11 cellular contexts compared by ENCODE assay signal in genomic region chr4:57077550-57078311, GRCh38. TPM values are rescaled to one million over a fixed set of nuclear protein-coding genes. Genes with fewer than 3 reads are reported as not detected.
A peak's percentile ranks its signal among the peaks of the same experiment; 100 is the strongest.
DNase-seq lines count a peak whose midpoint lies in the region; ATAC-seq and TF ChIP-seq lines count a peak whose summit lies in the region.
"Had no signal": no experiment of that assay in that cellular context is flagged by ENCODE, and none has a peak within 500 bp of the region (broad histone marks: within the 10 kb centered on the region; RNA-seq: fewer than 3 reads in every experiment).

No MANE protein-coding gene starts in this region.

- peaks cover 24% of the 10 kb centered on the region for H3K4me1 ChIP-seq in HUES64 (ENCODE audit: insufficient read depth, low read length)

- no peaks in the 10 kb centered on the region for H3K36me3 ChIP-seq in HUES64 (ENCODE audit: insufficient read depth, low read length)
- H3K36me3 ChIP-seq: esophagus squamous epithelium had no signal

- WGBS in HUES64, result 80% methylated on average over 14 of the region's 14 CpGs

- CTCF ChIA-PET in AG04450 (lab: Charles Lee), result interaction anchor here (1.5 to 2.1 kb wide), 2 partner anchors 40 to 86 kb away, joined by 8 to 10 read pairs; no protein-coding TSS in a partner anchor

- POLR2A ChIA-PET in AG04450 (lab: Yijun Ruan, JAX), result interaction anchor here (1.2 kb wide), 1 partner anchor 12 kb away, joined by 5 read pairs; no protein-coding TSS in a partner anchor

- TF ChIP-seq CTCF in AG04450 (IDR thresholded peaks at IDR 0.05; ENCODE audit: low read depth, low read length) (no peak), coronary artery (IDR thresholded peaks at IDR 0.05) (no peak)

- H3K9me3 ChIP-seq in AG04450 (ENCODE audit: control insufficient read depth, insufficient read depth, low read length) (no peaks in the 10 kb centered on the region), HUES64 (ENCODE audit: insufficient read depth, low read depth, low read length) (no peaks in the 10 kb centered on the region)
- H3K9me3 ChIP-seq: BLaER1 treated with 17β-estradiol and CSF1 and Interleukin-3, amounts not matched to agents 10 nM and 100 nM; esophagus squamous epithelium had no signal

- H3K9ac ChIP-seq in HUES64 (ENCODE audit: low read depth, low read length), result no peak overlapping the region; the same call in 1 of the 2 replicates
- H3K9ac ChIP-seq: BLaER1 treated with 17β-estradiol and CSF1 and Interleukin-3, amounts not matched to agents 10 nM and 100 nM had no signal

- DNase-seq in AG04450 (ENCODE audit: low read depth, low spot score) (no peak), coronary artery (ENCODE audit: low spot score) (no peak), left kidney (ENCODE audit: low read depth, low spot score) (peak; percentile 60), AG20443 (ENCODE audit: low spot score) (no peak)
- DNase-seq in activated CD8-positive, alpha-beta memory T cell treated with anti-CD3 and anti-CD28 coated beads, Interleukin-2, amount 50 U/mL, for 48 hours, result no peak
- DNase-seq: esophagus squamous epithelium; stimulated activated CD4-positive, alpha-beta T cell treated with anti-CD3 and anti-CD28 coated beads, Interleukin-2, amount 100 ng/mL, for 24 hours had no signal

- no peak overlapping the region for H3K4me3 ChIP-seq in AG04450 (ENCODE audit: low read depth, low read length)
- H3K4me3 ChIP-seq in HUES64 (ENCODE audit: low read length), result no peak overlapping the region
- H3K4me3 ChIP-seq in coronary artery, result peak overlapping the region; percentile 18
- H3K4me3 ChIP-seq: BLaER1 treated with 17β-estradiol and CSF1 and Interleukin-3, amounts not matched to agents 10 nM and 100 nM; esophagus squamous epithelium had no signal

- no peaks in the 10 kb centered on the region for H3K27me3 ChIP-seq in AG04450 (ENCODE audit: control insufficient read depth, insufficient read depth, low read length)
- H3K27me3 ChIP-seq in HUES64 (ENCODE audit: insufficient read depth, low read length), result no peaks in the 10 kb centered on the region
- H3K27me3 ChIP-seq: BLaER1 treated with 17β-estradiol and CSF1 and Interleukin-3, amounts not matched to agents 10 nM and 100 nM; esophagus squamous epithelium had no signal

- ATAC-seq in GM21576 (IDR thresholded peaks at IDR 0.05; ENCODE audit: unreplicated experiment) (no peak), GM21360 (IDR thresholded peaks at IDR 0.05; ENCODE audit: unreplicated experiment) (no peak)

- H3K27ac ChIP-seq in AG04450 (ENCODE audit: low read depth, low read length) (peak overlapping the region; percentile 42), HUES64 (ENCODE audit: low read depth, low read length) (peak overlapping the region; percentile 29), coronary artery (peak overlapping the region; percentile 81 to 87)
- H3K27ac ChIP-seq: BLaER1 treated with 17β-estradiol and CSF1 and Interleukin-3, amounts not matched to agents 10 nM and 100 nM had no signal

RNA-seq across cellular contexts. Expression of gene IGFBP7, which starts 32.5 kb away (rescaled TPM):
- polyA plus RNA-seq in AG04450 (2011; rRNA removed), result 610 and 655 TPM in 2 replicates
- 54.8 and 57.3 TPM in 2 replicates for polyA minus RNA-seq in AG04450 (2011; rRNA and poly(A)+ RNA removed)
- polyA plus RNA-seq in HUES64 (2013, experiment 1 of 2), result 7.2 TPM
- 9.7 TPM for polyA plus RNA-seq in HUES64 (2013, experiment 2 of 2)

Comparison
In these comparisons a context has a peak if more than half of its experiments do, and no peak if none do; other contexts are left out.
1. H3K27ac ChIP-seq: peak in every context shown above with its lines; median percentile 84 in coronary artery; 42 in AG04450; 29 in HUES64.